Comparison of ENCODE assay signal across 8 cellular contexts in genomic region chr6:31272431-31272830, GRCh38. TPM values are rescaled to one million over a fixed set of nuclear protein-coding genes. Genes with fewer than 3 reads are reported as not detected.
DNase-seq lines count a peak whose midpoint lies in the region; ATAC-seq and TF ChIP-seq lines count a peak whose summit lies in the region.

No MANE protein-coding gene starts in this region.

- H3K4me3 Mint-ChIP-seq in CD8-positive, alpha-beta T cell, result peak overlapping the region; percentile 95

- H3K9me3 Mint-ChIP-seq in CD8-positive, alpha-beta T cell, result no peaks in the 10 kb centered on the region

- H3K36me3 ChIP-seq in CD8-positive, alpha-beta T cell (ENCODE audit: insufficient read depth, low read length), result peaks cover 30% of the 10 kb centered on the region
- H3K36me3 ChIP-seq in ascending aorta (peaks cover 0 to 17% of the 10 kb centered on the region in 2 donors), kidney epithelial cell (ENCODE audit: control insufficient read depth, insufficient read depth, low read length) (peaks cover 1% of the 10 kb centered on the region), suprapubic skin (no peaks in the 10 kb centered on the region)

- peaks cover 50% of the 10 kb centered on the region for H3K4me1 Mint-ChIP-seq in CD8-positive, alpha-beta T cell (ENCODE audit: low read depth)

- H3K27me3 Mint-ChIP-seq in CD8-positive, alpha-beta T cell (ENCODE audit: low read depth), result no peaks in the 10 kb centered on the region

- CTCF ChIA-PET in CD8-positive, alpha-beta T cell (lab: Charles Lee), result interaction anchor here (1.7 to 2.1 kb wide), 3 partner anchors 73 to 94 kb away, joined by 7 to 15 read pairs (median 8); no protein-coding TSS in a partner anchor

- H3K27ac ChIP-seq in CD8-positive, alpha-beta T cell (ENCODE audit: low read depth, low read length), result peak overlapping the region; percentile 98
- H3K27ac ChIP-seq in ascending aorta, result peak overlapping the region; percentile 83 to 99
- peak overlapping the region; percentile 95 for H3K27ac ChIP-seq in suprapubic skin

- peaks cover 42% of the 10 kb centered on the region for H3K4me1 ChIP-seq in CD8-positive, alpha-beta T cell (ENCODE audit: insufficient read depth, low read length)
- H3K4me1 ChIP-seq in ascending aorta (peaks cover 0 to 2% of the 10 kb centered on the region in 2 donors), suprapubic skin (peaks cover 7% of the 10 kb centered on the region)

- no peaks in the 10 kb centered on the region for H3K27me3 ChIP-seq in CD8-positive, alpha-beta T cell (ENCODE audit: insufficient read depth, low read length)
- H3K27me3 ChIP-seq in ascending aorta (no peaks in the 10 kb centered on the region), kidney epithelial cell (ENCODE audit: control insufficient read depth, insufficient read depth, low read length) (peaks cover 2% of the 10 kb centered on the region), suprapubic skin (no peaks in the 10 kb centered on the region)

- peak; percentile 8 for ATAC-seq in CD8-positive, alpha-beta T cell
- peak; percentile 9 for ATAC-seq in HG03095 (IDR thresholded peaks at IDR 0.05; ENCODE audit: unreplicated experiment)
- no peak for ATAC-seq in omental fat pad (ENCODE audit: low FRiP score)
- no peak for ATAC-seq in GM21367 (IDR thresholded peaks at IDR 0.05; ENCODE audit: unreplicated experiment)

- no peak for TF ChIP-seq CTCF in CD8-positive, alpha-beta T cell (IDR thresholded peaks at IDR 0.05)
- TF ChIP-seq CTCF in ascending aorta (IDR thresholded peaks at IDR 0.05), result no peak
- TF ChIP-seq CTCF in kidney epithelial cell (IDR thresholded peaks at IDR 0.05; ENCODE audit: insufficient read depth, low read length, poor library complexity, severe bottlenecking), result no peak
- TF ChIP-seq CTCF in suprapubic skin (IDR thresholded peaks at IDR 0.05), result no peak
- no peak for TF ChIP-seq CTCF in omental fat pad (IDR thresholded peaks at IDR 0.05)

- no peaks in the 10 kb centered on the region for H3K9me3 ChIP-seq in CD8-positive, alpha-beta T cell (ENCODE audit: low read length)
- no peaks in the 10 kb centered on the region for H3K9me3 ChIP-seq in ascending aorta
- H3K9me3 ChIP-seq in suprapubic skin, result no peaks in the 10 kb centered on the region

- H3K36me3 Mint-ChIP-seq in CD8-positive, alpha-beta T cell, result peaks cover 46% of the 10 kb centered on the region

- peak overlapping the region; percentile 82 for H3K4me3 ChIP-seq in CD8-positive, alpha-beta T cell (ENCODE audit: low read depth, low read length)
- H3K4me3 ChIP-seq in ascending aorta, result peak overlapping the region; percentile 68 to 71
- H3K4me3 ChIP-seq in kidney epithelial cell (ENCODE audit: low read depth, low read length), result peak overlapping the region; percentile 62
- H3K4me3 ChIP-seq in suprapubic skin, result peak overlapping the region; percentile 72

- WGBS in suprapubic skin, result 4% methylated on average over 4 of the region's 4 CpGs

- POLR2A ChIA-PET in CD8-positive, alpha-beta T cell (lab: Charles Lee), result interaction anchor here (0.5 to 2.5 kb wide), 19 partner anchors 13 to 190 kb away, joined by 3 to 26 read pairs (median 4); no protein-coding TSS in a partner anchor

- TF ChIP-seq EP300 in suprapubic skin (IDR thresholded peaks at IDR 0.05), result no peak

- H3K27ac Mint-ChIP-seq in CD8-positive, alpha-beta T cell, result peak overlapping the region; percentile 100

- DNase-seq in CD8-positive, alpha-beta T cell, result peak in 2 of 7 experiments; percentile 15 to 29
- no peak for DNase-seq in ascending aorta (ENCODE audit: low spot score in 2 of 2)
- DNase-seq in kidney epithelial cell (ENCODE audit: low read depth), result no peak
- DNase-seq in suprapubic skin (ENCODE audit: low spot score in 2 of 2), result no peak
- DNase-seq in omental fat pad (ENCODE audit: low spot score), result no peak
- no peak for DNase-seq in cerebellum (ENCODE audit: low spot score)

- intact Hi-C loops in CD8-positive, alpha-beta T cell (cut with DNase I, micrococcal nuclease), result loop anchor here (1.0 to 5.0 kb wide), 7 partner anchors 35 to 114 kb away; partner anchors contain the start of genes HLA-B (in 1 of the 2) and TCF19 (in 1 of the 2)
- intact Hi-C loops in ascending aorta (cut with DNase I), result loop anchor here (1.0 to 5.0 kb wide), 5 partner anchors 75 to 945 kb away; partner anchors contain the start of genes HLA-B, PSORS1C2, TCF19 and TRIM39

- TF ChIP-seq POLR2A in suprapubic skin (IDR thresholded peaks at IDR 0.05), result no peak

RNA-seq across cellular contexts. Expression of gene HLA-C, which starts 0.5 kb away (rescaled TPM):
- total RNA-seq in CD8-positive, alpha-beta T cell, result 1,000 to 10,000 TPM; 2,677 to 2,722 TPM
- total RNA-seq in ascending aorta, result 921 TPM
- 696 and 738 TPM in 2 replicates for total RNA-seq in kidney epithelial cell
- 100 to 1,000 TPM; 106 to 510 (median 336) TPM for total RNA-seq in suprapubic skin
- 100 to 1,000 TPM; 210 to 923 (median 462) TPM for total RNA-seq in omental fat pad
- 10.1 TPM for total RNA-seq in cerebellum

Comparison
In these comparisons a context has a peak if more than half of its experiments do, and no peak if none do; other contexts are left out.
1. ATAC-seq: peak in CD8-positive, alpha-beta T cell (single experiment) and HG03095 (single experiment); none in omental fat pad (single experiment) and GM21367 (single experiment).
2. Peak in every context shown above with its lines, with median percentiles within 50 percentile points of each other: H3K27ac ChIP-seq and H3K4me3 ChIP-seq.